In genomic region chr7:33129806-33130153, GRCh38 we compare ENCODE assay signal across 8 cellular contexts. TPM values are rescaled to one million over a fixed set of nuclear protein-coding genes. Genes with fewer than 3 reads are reported as not detected.
DNase-seq lines count a peak whose midpoint lies in the region; ATAC-seq, FAIRE-seq and TF ChIP-seq lines count a peak whose summit lies in the region.

No MANE protein-coding gene starts in this region.

- TF ChIP-seq CTCF in SU-DHL-6 (IDR thresholded peaks at IDR 0.05; ENCODE audit: insufficient read depth, low read length, poor library complexity, severe bottlenecking) (no peak), fibroblast of pulmonary artery (IDR thresholded peaks at IDR 0.05; ENCODE audit: low read length, missing control alignments) (no peak), pancreas (IDR thresholded peaks at IDR 0.05) (no peak)

- H3K9me3 ChIP-seq in SU-DHL-6 (ENCODE audit: insufficient read depth, low read length) (no peaks in the 10 kb centered on the region), pancreas (no peaks in the 10 kb centered on the region)

- peaks cover 0 to 11% (median 10%) of the 10 kb centered on the region in 3 donors for H3K4me1 ChIP-seq in pancreas

- no peaks in the 10 kb centered on the region for H4K20me1 ChIP-seq in SU-DHL-6 (ENCODE audit: low read depth, low read length)

- peak overlapping the region; percentile 66 for H3K9ac ChIP-seq in SU-DHL-6 (ENCODE audit: low read length)

- H3K27me3 ChIP-seq in SU-DHL-6 (ENCODE audit: low read length) (no peaks in the 10 kb centered on the region), pancreas (no peaks in the 10 kb centered on the region)

- peak; percentile 20 for DNase-seq in NCI-H2171 treated with DMSO at 0.1 percent for 48 hours (lab: John Stamatoyannopoulos, UW)
- DNase-seq in NCI-H2171 (lab: John Stamatoyannopoulos, UW): no peak
- no peak for DNase-seq in fibroblast of pulmonary artery (ENCODE audit: low read depth)
- no peak for DNase-seq in pancreas
- DNase-seq in activated effector memory CD4-positive, alpha-beta T cell treated with Interleukin-2 at 50 U/mL for 16 hours: no peak
- DNase-seq in mucosa of gallbladder (ENCODE audit: low spot score): no peak

- no peaks in the 10 kb centered on the region for H3F3A ChIP-seq in SU-DHL-6 (ENCODE audit: insufficient read depth)

- H3K36me3 ChIP-seq in SU-DHL-6 (ENCODE audit: low read length): no peaks in the 10 kb centered on the region; the same call in 1 of the 2 replicates
- no peaks in the 10 kb centered on the region for H3K36me3 ChIP-seq in pancreas

- ATAC-seq in pancreas (peak; percentile 3 to 22 (median 14)), HG02870 (IDR thresholded peaks at IDR 0.05; ENCODE audit: unreplicated experiment) (no peak)

- H3K79me2 ChIP-seq in SU-DHL-6 (ENCODE audit: insufficient read depth, low read length): no peaks in the 10 kb centered on the region

- H3K4me3 ChIP-seq in SU-DHL-6 (ENCODE audit: insufficient read depth, low read length, poor library complexity, severe bottlenecking): peak overlapping the region; percentile 85
- peak overlapping the region; percentile 94 for H3K4me3 ChIP-seq in fibroblast of pulmonary artery (replicated peaks; ENCODE audit: low read depth, low read length)
- H3K4me3 ChIP-seq in pancreas: peak overlapping the region; percentile 53 to 63 (median 56)

- H3K4me2 ChIP-seq in SU-DHL-6 (ENCODE audit: low read depth, low read length, poor library complexity, severe bottlenecking): peak overlapping the region; percentile 84

- H3K9me2 ChIP-seq in SU-DHL-6 (replicated peaks; ENCODE audit: insufficient read depth, low read length): no peaks in the 10 kb centered on the region

- no peak for FAIRE-seq in pancreas (lab: Jason Lieb, UNC)

- WGBS in pancreas, 2 donors: 0 to 1% methylated on average over 11 of the region's 11 CpGs

- peak overlapping the region; percentile 98 for H2AFZ ChIP-seq in SU-DHL-6 (ENCODE audit: low read depth, low read length, severe bottlenecking)

- intact Hi-C loops in pancreas (cut with DNase I): no loop called here

- no peak overlapping the region for H3K27ac ChIP-seq in SU-DHL-6 (ENCODE audit: low read depth, low read length)
- peak overlapping the region in 2 of 4 donors; percentile 79 to 89 for H3K27ac ChIP-seq in pancreas

RNA-seq across cellular contexts. Expression of gene BBS9, which starts 0.4 kb away (rescaled TPM):
- total RNA-seq in pancreas: 10 to 100 TPM in 1 of 6 donors, 1 to 10 TPM in 5; 4.4 to 10.8 (median 6.4) TPM
- 1 to 10 TPM; 2.6 to 3.4 TPM for polyA plus RNA-seq in pancreas
- total RNA-seq in mucosa of gallbladder: 24.3 TPM

RNA-seq across cellular contexts. Expression of gene RP9, which starts 20.6 kb away (rescaled TPM):
- total RNA-seq in pancreas (10 to 100 TPM in 1 of 6 donors, 1 to 10 TPM in 5; 5.5 to 10.3 (median 7.1) TPM), mucosa of gallbladder (9.2 TPM)
- polyA plus RNA-seq in pancreas: 10 to 100 TPM in 1 of 2 donors, 1 to 10 TPM in 1; 8.1 to 20.1 TPM
